In genomic region chr1:29805896-29806160, GRCh38 we compare ENCODE assay signal across 19 cellular contexts.
DNase-seq lines count a peak whose midpoint lies in the region; ATAC-seq, FAIRE-seq and TF ChIP-seq lines count a peak whose summit lies in the region.
"Had no signal": no experiment of that assay in that cellular context is flagged by ENCODE, and none has a peak within 500 bp of the region (broad histone marks: within the 10 kb centered on the region; RNA-seq: fewer than 3 reads in every experiment).

No MANE protein-coding gene starts in this region.

- no peak for FAIRE-seq in kidney (lab: Jason Lieb, UNC)
- FAIRE-seq: A549, G401.6, GM12891 had no signal

- no peak overlapping the region for H3K9ac ChIP-seq in colonic mucosa (ENCODE audit: low read depth in 2 of 2, low read length in 2 of 2)
- no peak overlapping the region for H3K9ac ChIP-seq in kidney (ENCODE audit: low read length in 2 of 2)

- H3K4me3 ChIP-seq in right atrium auricular region = no peak overlapping the region
- no peak overlapping the region for H3K4me3 ChIP-seq in colonic mucosa
- no peak overlapping the region for H3K4me3 ChIP-seq in kidney (ENCODE audit: low read length in 2 of 2)
- H3K4me3 ChIP-seq: A549 had no signal

- H3K27ac ChIP-seq in right atrium auricular region = no peak overlapping the region
- H3K27ac ChIP-seq in colonic mucosa = no peak overlapping the region
- H3K27ac ChIP-seq in kidney (ENCODE audit: low read depth in 2 of 2, low read length in 2 of 2) = no peak overlapping the region
- H3K27ac ChIP-seq: A549 had no signal

- H3K36me3 Mint-ChIP-seq in type B pancreatic cell = no peaks in the 10 kb centered on the region
- H3K36me3 Mint-ChIP-seq: CD14-positive monocyte; CD8-positive, alpha-beta T cell had no signal

- H3K27me3 ChIP-seq in right atrium auricular region (no peaks in the 10 kb centered on the region), colonic mucosa (no peaks in the 10 kb centered on the region)

- no peak overlapping the region for H3K4me3 Mint-ChIP-seq in type B pancreatic cell
- H3K4me3 Mint-ChIP-seq: CD14-positive monocyte; CD8-positive, alpha-beta T cell; H9 had no signal

- ATAC-seq in Right ventricle myocardium inferior (no peak), HG02884 (IDR thresholded peaks at IDR 0.05; ENCODE audit: unreplicated experiment) (no peak), GM21526 (IDR thresholded peaks at IDR 0.05; ENCODE audit: low FRiP score, unreplicated experiment) (no peak)
- ATAC-seq: A549; CD8-positive, alpha-beta T cell had no signal

- no peaks in the 10 kb centered on the region for H3K9me3 Mint-ChIP-seq in type B pancreatic cell
- H3K9me3 Mint-ChIP-seq: CD14-positive monocyte; CD8-positive, alpha-beta T cell; H9 had no signal

- peaks cover 27% of the 10 kb centered on the region for H3K4me1 Mint-ChIP-seq in type B pancreatic cell (ENCODE audit: unreplicated experiment)
- H3K4me1 Mint-ChIP-seq: CD14-positive monocyte had no signal

- H3K27me3 Mint-ChIP-seq in type B pancreatic cell = peaks cover 8% of the 10 kb centered on the region

- TF ChIP-seq CTCF in right atrium auricular region (IDR thresholded peaks at IDR 0.05) (no peak), colonic mucosa (IDR thresholded peaks at IDR 0.05) (no peak), kidney (IDR thresholded peaks at IDR 0.05; ENCODE audit: borderline replicate concordance, extremely low read depth, insufficient read depth) (no peak), type B pancreatic cell (conservative IDR thresholded peaks at IDR 0.05) (no peak)

- intact Hi-C loops in Right ventricle myocardium inferior (cut with DNase I) = no loop called here
- intact Hi-C loops in colonic mucosa (cut with DNase I) = no loop called here
- intact Hi-C loops in kidney (cut with DNase I) = no loop called here

- H3K36me3 ChIP-seq in right atrium auricular region (no peaks in the 10 kb centered on the region), colonic mucosa (no peaks in the 10 kb centered on the region), kidney (ENCODE audit: control insufficient read depth in 1 of 2, insufficient read depth in 2 of 2, low read length in 2 of 2) (no peaks in the 10 kb centered on the region)

- no peak overlapping the region for H3K27ac Mint-ChIP-seq in type B pancreatic cell
- H3K27ac Mint-ChIP-seq: CD8-positive, alpha-beta T cell; H9 had no signal

- DNase-seq in right atrium auricular region (ENCODE audit: low spot score) (peak; percentile 42), Right ventricle myocardium inferior (ENCODE audit: missing footprints) (no peak), colonic mucosa (peak; percentile 2), kidney (peak; percentile 1), type B pancreatic cell (ENCODE audit: extremely low spot score, unreplicated experiment) (peak; percentile 42)
- no peak for DNase-seq in activated CD4-positive, alpha-beta T cell treated with anti-CD3 and anti-CD28 coated beads, Interleukin-2, amount 50 U/mL, for 4 hours
- DNase-seq: COR-L47, DMS153, DMS79 treated with DMSO at 0.1 percent for 48 hours, EL, GOT3 had no signal

- H3K4me1 ChIP-seq in right atrium auricular region (peaks cover 0 to 3% of the 10 kb centered on the region in 2 donors), colonic mucosa (no peaks in the 10 kb centered on the region), kidney (ENCODE audit: control insufficient read depth in 1 of 2, insufficient read depth in 1 of 2, low read depth in 1 of 2, low read length in 2 of 2) (peaks cover 0 to 6% of the 10 kb centered on the region in 2 donors)
- H3K4me1 ChIP-seq: A549 had no signal

- no peaks in the 10 kb centered on the region for H3K9me3 ChIP-seq in right atrium auricular region
- H3K9me3 ChIP-seq in colonic mucosa = no peaks in the 10 kb centered on the region
- no peaks in the 10 kb centered on the region for H3K9me3 ChIP-seq in kidney (ENCODE audit: control insufficient read depth in 1 of 2, low read length in 2 of 2)
- H3K9me3 ChIP-seq: A549 had no signal

Comparison
In these comparisons a context has a peak if more than half of its experiments do, and no peak if none do; other contexts are left out.
1. DNase-seq: peak in right atrium auricular region (single experiment), colonic mucosa (single experiment), kidney (single experiment) and type B pancreatic cell (single experiment); none in Right ventricle myocardium inferior (single experiment) and activated CD4-positive, alpha-beta T cell treated with anti-CD3 and anti-CD28 coated beads, Interleukin-2, amount 50 U/mL, for 4 hours (0 of 2).